Comparison of ENCODE assay signal across 29 cellular contexts in the genomic region with DNA sequence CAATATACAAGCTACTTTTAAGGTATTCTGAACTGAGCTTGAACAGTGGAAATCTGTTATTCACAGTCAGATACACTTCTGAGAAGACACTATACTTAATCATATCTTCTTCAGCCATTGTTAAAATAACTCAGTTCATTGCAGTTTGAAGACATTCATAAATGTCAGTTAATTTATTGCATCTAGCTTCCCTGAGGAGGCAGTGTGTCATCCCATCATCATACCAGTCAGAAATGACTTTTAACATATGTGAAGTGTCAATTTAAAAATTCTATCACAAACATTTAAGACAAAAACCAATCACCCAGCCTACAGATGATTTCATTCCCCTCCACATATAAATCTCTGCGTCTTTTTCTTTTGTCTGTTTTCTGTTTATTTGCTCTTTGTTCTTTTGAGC. TPM values are rescaled to one million over a fixed set of nuclear protein-coding genes. Genes with fewer than 3 reads are reported as not detected.
"Had no signal": no experiment of that assay in that cellular context is flagged by ENCODE, and none has a peak within 500 bp of the region (broad histone marks: within the 10 kb centered on the region; RNA-seq: fewer than 3 reads in every experiment).

No MANE protein-coding gene starts in this region.

- H3K27me3 ChIP-seq: stomach, suprapubic skin, testis, thyroid gland, tibial artery, tibial nerve, transverse colon, upper lobe of left lung, upper lobe of right lung, uterus, vagina had no signal

- ATAC-seq: stimulated activated effector memory CD8-positive, alpha-beta T cell treated with anti-CD3 and anti-CD28 coated beads, Interleukin-12 subunit alpha, Interleukin-12 subunit beta, amount 100 ng/mL, for 72 hours; stimulated activated memory B cell treated with anti-CD40 and anti-IgM and Interleukin-4, amounts not matched to agents 10 μg/mL and 1 μg/mL and 100 μg/mL, for 72 hours; stimulated activated naive B cell treated with anti-CD40 and anti-IgM and Interleukin-4, amounts not matched to agents 10 μg/mL and 1 μg/mL and 100 μg/mL, for 72 hours; stimulated activated naive CD8-positive, alpha-beta T cell treated with anti-CD3 and anti-CD28 coated beads, Interleukin-15, amount 100 ng/mL, for 72 hours; stimulated activated naive CD8-positive, alpha-beta T cell treated with anti-CD3 and anti-CD28 coated beads, Interleukin-15, Interleukin-2, amounts not matched to agents 100 U/mL and 50 U/mL, for 24 hours; upper lobe of right lung had no signal

- FAIRE-seq: urothelium cell line had no signal

- H3K4me3 ChIP-seq: stomach, suprapubic skin, testis, thoracic aorta, thyroid gland, tibial artery, tibial nerve, transverse colon, upper lobe of left lung, upper lobe of right lung, uterus, vagina had no signal

- H3K9me3 ChIP-seq: stomach, suprapubic skin, testis, thoracic aorta, thyroid gland, tibial artery, tibial nerve, transverse colon, upper lobe of left lung, upper lobe of right lung, uterus, vagina had no signal

- DNase-seq: stimulated activated CD4-positive, alpha-beta T cell treated with anti-CD3 and anti-CD28 coated beads, Interleukin-2, amount 100 ng/mL, for 48 hours; stimulated activated CD4-positive, alpha-beta T cell treated with anti-CD3 and anti-CD28 coated beads, Interleukin-4, amount 100 ng/mL, for 1 hour; stimulated activated CD4-positive, alpha-beta T cell treated with anti-CD3 and anti-CD28 coated beads, Interleukin-4, amount 100 ng/mL, for 24 hours; stimulated activated CD4-positive, alpha-beta T cell treated with anti-CD3 and anti-CD28 coated beads, Interleukin-4, amount 100 ng/mL, for 4 hours; stimulated activated CD8-positive, alpha-beta memory T cell treated with anti-CD3 and anti-CD28 coated beads, Interleukin-4, amount 100 ng/mL, for 48 hours; stimulated activated naive B cell treated with anti-CD40 and anti-IgM and Interleukin-4, amounts not matched to agents 10 μg/mL and 1 μg/mL and 100 μg/mL, for 72 hours; stimulated activated naive CD4-positive, alpha-beta T cell; stimulated activated naive CD4-positive, alpha-beta T cell treated with Interleukin-2 at 50 U/mL for 16 hours; stimulated activated naive CD8-positive, alpha-beta T cell treated with anti-CD3 and anti-CD28 coated beads, Interleukin-15, amount 100 ng/mL, for 72 hours; stimulated activated naive CD8-positive, alpha-beta T cell treated with anti-CD3 and anti-CD28 coated beads, Interleukin-15, Interleukin-2, amounts not matched to agents 100 U/mL and 50 U/mL, for 24 hours; stomach; substantia nigra; testis; thyroid gland; tibial artery; transverse colon; trophoblast cell; upper lobe of left lung; upper lobe of right lung; uterus had no signal

- H3K36me3 ChIP-seq: stomach, suprapubic skin, thoracic aorta, thyroid gland, tibial artery, tibial nerve, transverse colon, upper lobe of left lung, upper lobe of right lung, uterus, vagina had no signal

- H3K27ac ChIP-seq: stomach, suprapubic skin, testis, thoracic aorta, thyroid gland, tibial artery, tibial nerve, transverse colon, upper lobe of left lung, upper lobe of right lung, uterus, vagina had no signal

RNA-seq across cellular contexts. Expression of a gene that starts 7.5 kb away (rescaled TPM):
- polyA plus RNA-seq: stomach, thymus, urinary bladder had no signal
